ENCODE assay signal across 7 cellular contexts in genomic region chr6:149060985-149061760, GRCh38.
DNase-seq lines count a peak whose midpoint lies in the region; ATAC-seq, FAIRE-seq and TF ChIP-seq lines count a peak whose summit lies in the region.

No MANE protein-coding gene starts in this region.

- FAIRE-seq in bronchial epithelial cell (lab: Jason Lieb, UNC): no peak

- no peaks in the 10 kb centered on the region for H3K27me3 Mint-ChIP-seq in osteocyte (ENCODE audit: unreplicated experiment)

- peaks cover 78% of the 10 kb centered on the region for H3K4me1 Mint-ChIP-seq in osteocyte (ENCODE audit: unreplicated experiment)

- H3K27ac ChIP-seq in caudate nucleus (ENCODE audit: low read depth, low read length): no peak overlapping the region

- DNase-seq in HFF-Myc (ENCODE audit: extremely low read depth, low read depth) (peak; percentile 60), NCI-H345 treated with DMSO at 0.1 percent for 48 hours (lab: John Stamatoyannopoulos, UW; ENCODE audit: unreplicated experiment) (peak; percentile 89), bronchial epithelial cell (ENCODE audit: low read depth) (peak; percentile 58), osteocyte (ENCODE audit: extremely low spot score, unreplicated experiment) (no peak), caudate nucleus (lab: John Stamatoyannopoulos, UW) (no peak)

- TF ChIP-seq CTCF in HFF-Myc (IDR thresholded peaks at IDR 0.05; ENCODE audit: low read depth, low read length, missing control alignments) (no peak), bronchial epithelial cell (IDR thresholded peaks at IDR 0.05; ENCODE audit: insufficient read depth, low read length, severe bottlenecking) (no peak), osteocyte (IDR thresholded peaks at IDR 0.05) (no peak)

- peak overlapping the region; percentile 55 for H3K4me3 Mint-ChIP-seq in osteocyte (ENCODE audit: unreplicated experiment)

- no peaks in the 10 kb centered on the region for H3K36me3 Mint-ChIP-seq in osteocyte (ENCODE audit: unreplicated experiment)

- ATAC-seq in GM19463 (IDR thresholded peaks at IDR 0.05; ENCODE audit: unreplicated experiment) (no peak), HG03439 (IDR thresholded peaks at IDR 0.05; ENCODE audit: unreplicated experiment) (no peak)

- no peaks in the 10 kb centered on the region for H3K27me3 ChIP-seq in bronchial epithelial cell (ENCODE audit: control insufficient read depth, insufficient read depth, low read length)

- no peaks in the 10 kb centered on the region for H3K36me3 ChIP-seq in bronchial epithelial cell (ENCODE audit: control insufficient read depth, insufficient read depth, low read length)

- peak overlapping the region; percentile 94 for H3K27ac Mint-ChIP-seq in osteocyte (ENCODE audit: unreplicated experiment)

- no peak overlapping the region for H3K4me3 ChIP-seq in HFF-Myc (replicated peaks; ENCODE audit: low read depth, low read length)
- H3K4me3 ChIP-seq in bronchial epithelial cell (ENCODE audit: low read depth, low read length): no peak overlapping the region

- H3K9me3 Mint-ChIP-seq in osteocyte (ENCODE audit: unreplicated experiment): no peaks in the 10 kb centered on the region

Comparison
In these comparisons a context has a peak if more than half of its experiments do, and no peak if none do; other contexts are left out.
1. DNase-seq: peak in HFF-Myc (single experiment), NCI-H345 treated with DMSO at 0.1 percent for 48 hours (single experiment) and bronchial epithelial cell (single experiment); none in osteocyte (single experiment) and caudate nucleus (0 of 61).